In genomic region chr4:8158710-8159521, GRCh38 we compare ENCODE assay signal across 8 cellular contexts. TPM values are rescaled to one million over a fixed set of nuclear protein-coding genes. Genes with fewer than 3 reads are reported as not detected.
A peak's percentile ranks its signal among the peaks of the same experiment; 100 is the strongest.
DNase-seq lines count a peak whose midpoint lies in the region; ATAC-seq and TF ChIP-seq lines count a peak whose summit lies in the region.

TSS of gene ABLIM2 (minus strand) at chr4:8158813. CDS start at chr4:8158689, 124 bp downstream.

- H3K4me1 ChIP-seq in SK-N-SH (ENCODE audit: control insufficient read depth in 1 of 2, insufficient read depth in 2 of 2, low read depth in 1 of 2, low read length in 1 of 2) (peaks cover 0 to 21% of the 10 kb centered on the region in 2 experiments; a peak in 1 of 4 replicates), osteoblast (ENCODE audit: insufficient read depth, low read length) (peaks cover 10% of the 10 kb centered on the region), thoracic aorta (ENCODE audit: control insufficient read depth in 1 of 2, low read depth in 2 of 2) (peaks cover 15 to 47% of the 10 kb centered on the region in 2 donors)

- peaks cover 13% of the 10 kb centered on the region for H3K4me1 Mint-ChIP-seq in activated naive CD8-positive, alpha-beta T cell (ENCODE audit: low read depth)

- H3K27ac Mint-ChIP-seq in activated naive CD8-positive, alpha-beta T cell = peak within 1 kb of the TSS; percentile 90

- ATAC-seq in HG02610 (IDR thresholded peaks at IDR 0.05; ENCODE audit: unreplicated experiment) = peak; percentile 96
- peak; percentile 86 for ATAC-seq in thoracic aorta (ENCODE audit: insufficient number of reproducible peaks, low FRiP score, low read depth)

- intact Hi-C loops in head of caudate nucleus (cut with DNase I) = no loop called here

- H3K4me2 ChIP-seq in SK-N-SH (peak within 1 kb of the TSS; percentile 100), osteoblast (ENCODE audit: insufficient read depth, low read length) (peak within 1 kb of the TSS; percentile 99)

- H2AFZ ChIP-seq in SK-N-SH (ENCODE audit: low read depth) (peak within 1 kb of the TSS; percentile 94), osteoblast (ENCODE audit: low read length) (peak within 1 kb of the TSS; percentile 99)

- H3K27me3 ChIP-seq in SK-N-SH (ENCODE audit: insufficient read depth) (peaks cover 13% of the 10 kb centered on the region; the same call in 1 of the 2 replicates), osteoblast (ENCODE audit: insufficient read depth, low read length) (peaks cover 27% of the 10 kb centered on the region), thoracic aorta (replicated peaks; ENCODE audit: insufficient read depth) (no peaks in the 10 kb centered on the region)

- 1% methylated on average over 30 of the region's 94 CpGs for WGBS in SK-N-SH (ENCODE audit: low lambda C conversion rate)

- H4K20me1 ChIP-seq in SK-N-SH (ENCODE audit: insufficient read depth) = no peaks in the 10 kb centered on the region
- H4K20me1 ChIP-seq in osteoblast (ENCODE audit: insufficient read depth, low read length) = no peaks in the 10 kb centered on the region

- DNase-seq in GM10248 (ENCODE audit: extremely low spot score) = peak; percentile 100
- DNase-seq in NCI-H1092 (lab: John Stamatoyannopoulos, UW) = peak; percentile 96
- DNase-seq in SK-N-SH = peak; percentile 99
- DNase-seq in head of caudate nucleus = peak; percentile 96 to 100 (median 98)
- DNase-seq in osteoblast (ENCODE audit: insufficient read length, low spot score, missing footprints) = peak; percentile 100
- DNase-seq in thoracic aorta (ENCODE audit: low spot score) = peak; percentile 88

- POLR2A ChIA-PET in GM10248 (lab: Yijun Ruan, JAX) = no interaction called here
- POLR2A ChIA-PET in SK-N-SH (lab: Yijun Ruan, JAX) = no interaction called here

- H3K9me2 ChIP-seq in SK-N-SH = no peaks in the 10 kb centered on the region

- TF ChIP-seq EP300 in SK-N-SH (IDR thresholded peaks at IDR 0.05; ENCODE audit: borderline replicate concordance in 1 of 2, low read depth in 1 of 2, low read length in 1 of 2) = no peak

- no peaks in the 10 kb centered on the region for H3K79me2 ChIP-seq in SK-N-SH (ENCODE audit: insufficient read depth)
- no peaks in the 10 kb centered on the region for H3K79me2 ChIP-seq in osteoblast (ENCODE audit: insufficient read depth, low read length)

- no peak; the same call in 1 of the 2 replicates for TF ChIP-seq RAD21 in SK-N-SH (IDR thresholded peaks at IDR 0.05; ENCODE audit: low read length)

- no peaks in the 10 kb centered on the region for H3K36me3 Mint-ChIP-seq in activated naive CD8-positive, alpha-beta T cell

- no peaks in the 10 kb centered on the region for H3K9me3 ChIP-seq in SK-N-SH
- H3K9me3 ChIP-seq in osteoblast (ENCODE audit: low read depth, low read length) = no peaks in the 10 kb centered on the region
- no peaks in the 10 kb centered on the region for H3K9me3 ChIP-seq in thoracic aorta

- TF ChIP-seq CTCF in GM10248 (IDR thresholded peaks at IDR 0.05; ENCODE audit: control extremely low read depth, extremely low read depth, low read depth, missing control alignments) (no peak), SK-N-SH (IDR thresholded peaks at IDR 0.05) (no peak), osteoblast (IDR thresholded peaks at IDR 0.05; ENCODE audit: extremely low read depth, low read depth, low read length) (no peak), thoracic aorta (IDR thresholded peaks at IDR 0.05) (no peak)

- H3K27ac ChIP-seq in SK-N-SH (ENCODE audit: low read depth in 2 of 2, low read length in 1 of 2) (peak within 1 kb of the TSS in 1 of 2 experiments; percentile 58; a peak in 1 of 4 replicates), osteoblast (ENCODE audit: low read depth, low read length) (no peak within 1 kb of the TSS), thoracic aorta (peak within 1 kb of the TSS; percentile 34 to 50)

- H3K36me3 ChIP-seq in SK-N-SH (replicated peaks in 1 of 2; ENCODE audit: control insufficient read depth in 1 of 2, insufficient read depth in 2 of 2, low read length in 1 of 2) = no peaks in the 10 kb centered on the region
- H3K36me3 ChIP-seq in osteoblast (ENCODE audit: insufficient read depth, low read length) = no peaks in the 10 kb centered on the region
- no peaks in the 10 kb centered on the region for H3K36me3 ChIP-seq in thoracic aorta

- no peaks in the 10 kb centered on the region for H3F3A ChIP-seq in SK-N-SH (replicated peaks; ENCODE audit: insufficient read depth)

- CTCF ChIA-PET in GM10248 (lab: Yijun Ruan, JAX) = interaction anchor here (1.1 to 2.6 kb wide), 6 partner anchors 9 to 310 kb away, joined by 3 to 12 read pairs (median 4); no protein-coding TSS in a partner anchor
- CTCF ChIA-PET in SK-N-SH (lab: Yijun Ruan, JAX) = interaction anchor here (0.8 to 5.0 kb wide), 5 partner anchors 14 to 108 kb away, joined by 3 to 26 read pairs (median 3); no protein-coding TSS in a partner anchor

- H3K27me3 Mint-ChIP-seq in activated naive CD8-positive, alpha-beta T cell = peaks cover 2% of the 10 kb centered on the region

- H3K9me3 Mint-ChIP-seq in activated naive CD8-positive, alpha-beta T cell (ENCODE audit: low read depth) = no peaks in the 10 kb centered on the region

- peak within 1 kb of the TSS; percentile 96 for H3K4me3 Mint-ChIP-seq in activated naive CD8-positive, alpha-beta T cell

- H3K4me3 ChIP-seq in SK-N-SH (ENCODE audit: low read depth in 2 of 2, low read length in 1 of 2) (peak within 1 kb of the TSS; percentile 57 to 86), osteoblast (ENCODE audit: insufficient read depth, low read length) (peak within 1 kb of the TSS; percentile 89), thoracic aorta (peak within 1 kb of the TSS; percentile 91)

- H3K9ac ChIP-seq in SK-N-SH = peak within 1 kb of the TSS; percentile 69

TF ChIP-seq in SK-N-SH, 30 proteins besides CTCF, POLR2A, EP300 and RAD21:
- TF ChIP-seq USF1 (IDR thresholded peaks at IDR 0.05; ENCODE audit: borderline replicate concordance, low read depth) (no peak), RXRA (IDR thresholded peaks at IDR 0.05; ENCODE audit: borderline replicate concordance, low read depth) (no peak), USF2 (IDR thresholded peaks at IDR 0.05; ENCODE audit: borderline replicate concordance, low read depth, low read length) (no peak), GATA2 (CRISPR knock-in tag; IDR thresholded peaks at IDR 0.05) (peak; percentile 89), POLR2AphosphoS5 (IDR thresholded peaks at IDR 0.05; ENCODE audit: low read depth, low read length) (peak; percentile 77), CHD2 (IDR thresholded peaks at IDR 0.05; ENCODE audit: low read length, partially characterized antibody) (peak; percentile 44), MXI1 (IDR thresholded peaks at IDR 0.05; ENCODE audit: low read depth, low read length) (peak; percentile 76), IRF3 (IDR thresholded peaks at IDR 0.05; ENCODE audit: low read depth, low read length) (no peak), NRF1 (IDR thresholded peaks at IDR 0.05; ENCODE audit: low read depth, low read length) (peak; percentile 83), TCF12 (IDR thresholded peaks at IDR 0.05) (no peak), TAF1 (IDR thresholded peaks at IDR 0.05; ENCODE audit: borderline replicate concordance, low read depth, low read length) (peak; percentile 50; the same call in 1 of the 2 replicates)
- TF ChIP-seq, protein P1, sequence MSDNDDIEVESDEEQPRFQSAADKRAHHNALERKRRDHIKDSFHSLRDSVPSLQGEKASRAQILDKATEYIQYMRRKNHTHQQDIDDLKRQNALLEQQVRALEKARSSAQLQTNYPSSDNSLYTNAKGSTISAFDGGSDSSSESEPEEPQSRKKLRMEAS (IDR thresholded peaks at IDR 0.05; ENCODE audit: low read depth) = peak; percentile 31; the same call in 1 of the 2 replicates
- TF ChIP-seq, protein P2, sequence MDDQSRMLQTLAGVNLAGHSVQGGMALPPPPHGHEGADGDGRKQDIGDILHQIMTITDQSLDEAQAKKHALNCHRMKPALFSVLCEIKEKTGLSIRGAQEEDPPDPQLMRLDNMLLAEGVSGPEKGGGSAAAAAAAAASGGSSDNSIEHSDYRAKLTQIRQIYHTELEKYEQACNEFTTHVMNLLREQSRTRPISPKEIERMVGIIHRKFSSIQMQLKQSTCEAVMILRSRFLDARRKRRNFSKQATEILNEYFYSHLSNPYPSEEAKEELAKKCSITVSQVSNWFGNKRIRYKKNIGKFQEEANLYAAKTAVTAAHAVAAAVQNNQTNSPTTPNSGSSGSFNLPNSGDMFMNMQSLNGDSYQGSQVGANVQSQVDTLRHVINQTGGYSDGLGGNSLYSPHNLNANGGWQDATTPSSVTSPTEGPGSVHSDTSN (IDR thresholded peaks at IDR 0.05) = no peak; the same call in 1 of the 2 replicates

RNA-seq across cellular contexts. Expression of gene ABLIM2, which starts in this region (rescaled TPM):
- polyA plus RNA-seq in SK-N-SH (2012; rRNA removed) = 0.53 and 0.80 TPM in 2 replicates
- 0.50 and 0.66 TPM in 2 replicates for polyA plus RNA-seq in SK-N-SH (2012; cell fraction: cytosol; rRNA removed)
- 1.1 and 4.2 TPM in 2 replicates for polyA plus RNA-seq in SK-N-SH (2012; cell fraction: nucleus; rRNA removed)
- total RNA-seq in osteoblast (0.29 and 0.36 TPM in 2 replicates), thoracic aorta (10 to 100 TPM; 25.6 to 28.6 TPM)

Comparison
In these comparisons a context has a peak if more than half of its experiments do, and no peak if none do; other contexts are left out.
1. RNA of gene ABLIM2 (total RNA-seq): 25.6 to 28.6 TPM in thoracic aorta; 0.29 to 0.36 TPM in osteoblast; every median in the first group is over 10 times any median in the second.
2. Peak in DNase-seq, H3K4me3 ChIP-seq and H3K4me2 ChIP-seq in osteoblast; RNA of the gene not detected or under 1 TPM.
3. Peak in every context shown above with its lines, with median percentiles within 50 percentile points of each other: DNase-seq and H3K4me3 ChIP-seq.